ENCODE assay signal across 10 cellular contexts in genomic region chr5:138461343-138462125, GRCh38. TPM values are rescaled to one million over a fixed set of nuclear protein-coding genes. Genes with fewer than 3 reads are reported as not detected.
A peak's percentile ranks its signal among the peaks of the same experiment; 100 is the strongest.
DNase-seq lines count a peak whose midpoint lies in the region; ATAC-seq and TF ChIP-seq lines count a peak whose summit lies in the region.
"Had no signal": no experiment of that assay in that cellular context is flagged by ENCODE, and none has a peak within 500 bp of the region (broad histone marks: within the 10 kb centered on the region; RNA-seq: fewer than 3 reads in every experiment).

No MANE protein-coding gene starts in this region.

- no peak overlapping the region for H3K23ac ChIP-seq in IMR-90 (ENCODE audit: low read depth, low read length)

- no peak overlapping the region for H3K4ac ChIP-seq in IMR-90 (ENCODE audit: low read depth, low read length)

- no peak overlapping the region for H4K91ac ChIP-seq in IMR-90 (ENCODE audit: insufficient read depth, low read depth, low read length)

- DNase-seq in IMR-90 (peak; percentile 87), cardiac fibroblast (ENCODE audit: low read depth in 2 of 2) (peak; percentile 85 to 88), myocyte (ENCODE audit: low read depth) (peak; percentile 56), HEK293T (ENCODE audit: extremely low spot score) (no peak), cortex of kidney (lab: John Stamatoyannopoulos, UW) (no peak), NCI-H345 treated with DMSO at 0.1 percent for 48 hours (lab: John Stamatoyannopoulos, UW; ENCODE audit: unreplicated experiment) (no peak)
- DNase-seq: activated CD4-positive, alpha-beta T cell treated with anti-CD3 and anti-CD28 coated beads for 1 hour had no signal

- H3K18ac ChIP-seq in IMR-90 (ENCODE audit: low read depth, low read length) = no peak overlapping the region

- H2AK9ac ChIP-seq in IMR-90 (replicated peaks; ENCODE audit: low read depth, low read length, poor library complexity) = peak overlapping the region; percentile 1

- no peak overlapping the region for H4K5ac ChIP-seq in IMR-90 (ENCODE audit: low read depth, low read length)

- 93% methylated on average over 2 of the region's 11 CpGs; no CpG with 5 or more reads in 1 of the 2 experiments for WGBS in IMR-90 (ENCODE audit: extremely low coverage in 2 of 2, insufficient read length in 1 of 2), 2 experiments

- H4K20me1 ChIP-seq in BLaER1 = peaks cover 12% of the 10 kb centered on the region
- peaks cover 12% of the 10 kb centered on the region for H4K20me1 ChIP-seq in IMR-90 (ENCODE audit: insufficient read depth, low read length)

- ATAC-seq in IMR-90 (ENCODE audit: low read depth) (no peak), HG02610 (IDR thresholded peaks at IDR 0.05; ENCODE audit: unreplicated experiment) (no peak)

- H3K4me1 ChIP-seq in BLaER1 (peaks cover 74% of the 10 kb centered on the region), IMR-90 (ENCODE audit: control insufficient read depth, insufficient read depth, low read length) (peaks cover 2% of the 10 kb centered on the region; the same call in 1 of the 2 replicates)

- H2AK5ac ChIP-seq in IMR-90 (ENCODE audit: low read depth, low read length) = 0 out of 2 replicates have a peak overlapping the region, but pooled peaks have one; percentile 4

- H3K9ac ChIP-seq in BLaER1 = no peak overlapping the region
- no peak overlapping the region for H3K9ac ChIP-seq in IMR-90 (ENCODE audit: low read depth, low read length)

- H3K4me3 ChIP-seq in BLaER1 (no peak overlapping the region), IMR-90 (ENCODE audit: insufficient read depth, low read depth, low read length) (no peak overlapping the region), cardiac fibroblast (replicated peaks in 1 of 2; ENCODE audit: low read depth in 2 of 2, low read length in 2 of 2) (no peak overlapping the region)
- H3K4me3 ChIP-seq: ovary had no signal

- H3K36me3 ChIP-seq in BLaER1 (no peaks in the 10 kb centered on the region; the same call in 1 of the 2 replicates), IMR-90 (ENCODE audit: control insufficient read depth, insufficient read depth, low read length) (no peaks in the 10 kb centered on the region)
- H3K36me3 ChIP-seq: ovary had no signal

- H2BK120ac ChIP-seq in IMR-90 (ENCODE audit: low read depth, low read length) = no peak overlapping the region

- H3K27ac ChIP-seq in BLaER1 (peak overlapping the region; percentile 83; the same call in 1 of the 2 replicates), IMR-90 (ENCODE audit: insufficient read depth, low read length) (no peak overlapping the region)
- H3K27ac ChIP-seq: ovary had no signal

- TF ChIP-seq POLR2A in IMR-90 (IDR thresholded peaks at IDR 0.05; ENCODE audit: low read depth, low read length) = no peak

- H3K56ac ChIP-seq in IMR-90 (ENCODE audit: extremely low read depth, insufficient read depth, low read length) = no peak overlapping the region

- H3K14ac ChIP-seq in IMR-90 (replicated peaks; ENCODE audit: low read depth, low read length) = no peak overlapping the region

- no peak overlapping the region for H2BK20ac ChIP-seq in IMR-90 (ENCODE audit: low read depth, low read length)

- TF ChIP-seq CTCF in IMR-90 (conservative IDR thresholded peaks at IDR 0.05; ENCODE audit: low read depth, low read length) = no peak
- no peak for TF ChIP-seq CTCF in cardiac fibroblast (IDR thresholded peaks at IDR 0.05; ENCODE audit: low read depth, low read length)

- POLR2A ChIA-PET in IMR-90 (lab: Charles Lee; ENCODE audit: unreplicated experiment) = no interaction called here
- POLR2A ChIA-PET in HEK293T (lab: Yijun Ruan, JAX) = interaction anchor here (1.1 to 1.4 kb wide), 4 partner anchors 13 to 248 kb away, joined by 4 to 6 read pairs (median 4); partner anchors contain the start of genes CDC23 and ETF1

- CTCF ChIA-PET in IMR-90 (lab: Yijun Ruan, JAX) (interaction anchor here (0.5 kb wide), 1 partner anchor 88 kb away, joined by 3 read pairs; no protein-coding TSS in a partner anchor), HEK293T (lab: Yijun Ruan, JAX) (interaction anchor here (1.4 to 1.8 kb wide), 2 partner anchors 36 to 43 kb away, joined by 4 to 9 read pairs; no protein-coding TSS in a partner anchor)

- BruUV-seq in IMR-90 (replicated peaks; lab: Mats Ljungman, UMichigan) = no TSS peak

- H2AFZ ChIP-seq in IMR-90 (replicated peaks; ENCODE audit: low read length, poor library complexity) = peak overlapping the region; percentile 36

- intact Hi-C loops in IMR-90 (cut with micrococcal nuclease) = no loop called here

- dilution Hi-C loops in IMR-90 (cut with HindIII; ENCODE audit: low sequenced_read_pairs, unreplicated experiment) = no loop called here

- peaks cover 4 to 13% of the 10 kb centered on the region in 2 experiments; a peak in 3 of 4 replicates for H3K79me1 ChIP-seq in IMR-90 (ENCODE audit: low read depth in 1 of 2, low read length in 2 of 2)

- H3K27me3 ChIP-seq in BLaER1 (peaks cover 12% of the 10 kb centered on the region), IMR-90 (ENCODE audit: control insufficient read depth, insufficient read depth, low read length) (peaks cover 5% of the 10 kb centered on the region)
- H3K27me3 ChIP-seq: ovary had no signal

- H2BK5ac ChIP-seq in IMR-90 (ENCODE audit: low read depth, low read length, poor library complexity, severe bottlenecking) = no peak overlapping the region

- peak overlapping the region; percentile 19 to 43; a peak in 1 of 4 replicates for H4K8ac ChIP-seq in IMR-90 (ENCODE audit: low read depth in 2 of 2, low read length in 2 of 2)

- in situ Hi-C loops in IMR-90 (cut with MboI; ENCODE audit: low sequenced_read_pairs) = no loop called here

- TF ChIP-seq RAD21 in IMR-90 (IDR thresholded peaks at IDR 0.05; ENCODE audit: low read length) = no peak

- H3K9me3 ChIP-seq in BLaER1 (no peaks in the 10 kb centered on the region), IMR-90 (ENCODE audit: control insufficient read depth, insufficient read depth, low read length) (no peaks in the 10 kb centered on the region)
- H3K9me3 ChIP-seq: ovary had no signal

- no peak overlapping the region for H2BK15ac ChIP-seq in IMR-90 (ENCODE audit: low read depth, low read length)

- H3K4me2 ChIP-seq in BLaER1 (peak overlapping the region; percentile 97; the same call in 1 of the 2 replicates), IMR-90 (ENCODE audit: low read depth, low read length) (no peak overlapping the region)

- H3K9me1 ChIP-seq in IMR-90 (ENCODE audit: insufficient read depth, low read length) = peaks cover 3% of the 10 kb centered on the region; the same call in 1 of the 2 replicates

TF ChIP-seq in IMR-90, 13 proteins besides CTCF, POLR2A, EP300 and RAD21:
- TF ChIP-seq MXI1 (IDR thresholded peaks at IDR 0.05; ENCODE audit: borderline replicate concordance, low read depth, low read length) (no peak), USF2 (IDR thresholded peaks at IDR 0.05; ENCODE audit: low read depth, low read length) (peak; percentile 96), RCOR1 (IDR thresholded peaks at IDR 0.05; ENCODE audit: insufficient replicate concordance, low read length) (no peak)
TF ChIP-seq in IMR-90: peak in this region for 1.

TF ChIP-seq in HEK293T, 16 proteins besides CTCF, POLR2A, EP300 and RAD21:
- TF ChIP-seq L3MBTL2 (conservative IDR thresholded peaks at IDR 0.05) (no peak), NFRKB (IDR thresholded peaks at IDR 0.05) (no peak), FOXK2 (IDR thresholded peaks at IDR 0.05) (no peak), ELF4 (IDR thresholded peaks at IDR 0.05) (no peak), PKNOX1 (IDR thresholded peaks at IDR 0.05) (no peak), LEF1 (IDR thresholded peaks at IDR 0.05; ENCODE audit: borderline replicate concordance) (no peak), TARDBP (IDR thresholded peaks at IDR 0.05) (no peak), SP1 (IDR thresholded peaks at IDR 0.05) (no peak), CTBP1 (IDR thresholded peaks at IDR 0.05; ENCODE audit: borderline replicate concordance) (no peak), SUZ12 (IDR thresholded peaks at IDR 0.05) (no peak), FOXM1 (IDR thresholded peaks at IDR 0.05; ENCODE audit: borderline replicate concordance) (no peak)

RNA-seq across cellular contexts. Expression of gene EGR1, which starts 3.7 kb away (rescaled TPM):
- total RNA-seq in IMR-90 (2012; rRNA removed) (2.9 and 5.8 TPM in 2 replicates), myocyte (6.2 and 8.1 TPM in 2 replicates)
- polyA plus RNA-seq in IMR-90 (2012; rRNA removed) = 104 and 180 TPM in 2 replicates
- polyA plus RNA-seq in IMR-90 (2012; cell fraction: cytosol; rRNA removed) = 91.6 and 286 TPM in 2 replicates
- 363 and 477 TPM in 2 replicates for polyA plus RNA-seq in IMR-90 (2012; cell fraction: nucleus; rRNA removed; ENCODE audit: low replicate concordance)
- 39.1 TPM for polyA plus RNA-seq in myocyte (2012)

RNA-seq across cellular contexts. Expression of gene REEP2, which starts 22.7 kb away (rescaled TPM):
- 12.4 and 20.3 TPM in 2 replicates for total RNA-seq in IMR-90 (2012; rRNA removed)
- polyA plus RNA-seq in IMR-90 (2012; rRNA removed) = 17.0 and 17.1 TPM in 2 replicates
- polyA plus RNA-seq in IMR-90 (2012; cell fraction: cytosol; rRNA removed) = 16.8 and 19.5 TPM in 2 replicates
- 50.9 and 55.6 TPM in 2 replicates for polyA plus RNA-seq in IMR-90 (2012; cell fraction: nucleus; rRNA removed; ENCODE audit: low replicate concordance)
- total RNA-seq in myocyte = 6.4 and 9.1 TPM in 2 replicates
- polyA plus RNA-seq in myocyte (2012) = 29.8 TPM

Comparison
In these comparisons a context has a peak if more than half of its experiments do, and no peak if none do; other contexts are left out.
1. DNase-seq: peak in IMR-90 (single experiment), cardiac fibroblast (2 of 2) and myocyte (single experiment); none in HEK293T (single experiment), cortex of kidney (single experiment) and NCI-H345 treated with DMSO at 0.1 percent for 48 hours (single experiment).